ENCODE assay signal across 1 cellular context in genomic region chr12:131963381-131963780, GRCh38.
TF ChIP-seq lines count a peak whose summit lies in the region.

No MANE protein-coding gene starts in this region.

TF ChIP-seq in neural cell, 6 proteins besides CTCF, POLR2A, EP300 and RAD21:
- TF ChIP-seq EZH2 (IDR thresholded peaks at IDR 0.05; ENCODE audit: borderline replicate concordance, insufficient read depth, low read length, poor library complexity, severe bottlenecking) (no peak), POLR2AphosphoS5 (IDR thresholded peaks at IDR 0.05) (no peak), TAF1 (IDR thresholded peaks at IDR 0.05; ENCODE audit: low read depth) (no peak)
TF ChIP-seq in neural cell: peak in this region for 0.
